8 cellular contexts compared by ENCODE assay signal in genomic region chr17:56678249-56679144, GRCh38.
DNase-seq lines count a peak whose midpoint lies in the region; ATAC-seq and TF ChIP-seq lines count a peak whose summit lies in the region.

No MANE protein-coding gene starts in this region.

- 0 out of 2 replicates have a peak overlapping the region, but pooled peaks have one; percentile 27 for H2AFZ ChIP-seq in OCI-LY1 (ENCODE audit: low read length)

- ATAC-seq in HG02840 (IDR thresholded peaks at IDR 0.05; ENCODE audit: low FRiP score, unreplicated experiment) (no peak), HG02571 (IDR thresholded peaks at IDR 0.05; ENCODE audit: unreplicated experiment) (no peak)

- H3K79me2 ChIP-seq in OCI-LY1 (ENCODE audit: insufficient read depth, low read length) = no peaks in the 10 kb centered on the region

- H3K4me2 ChIP-seq in OCI-LY1 (ENCODE audit: low read length) = no peak overlapping the region

- no peak overlapping the region for H3K4me3 ChIP-seq in OCI-LY1 (ENCODE audit: low read depth, low read length, poor library complexity, severe bottlenecking)
- H3K4me3 ChIP-seq in foreskin fibroblast (ENCODE audit: low read depth in 1 of 2, low read length in 2 of 2) = peak overlapping the region; percentile 25 to 44
- H3K4me3 ChIP-seq in HAP-1 = no peak overlapping the region

- TF ChIP-seq CTCF in OCI-LY1 (IDR thresholded peaks at IDR 0.05; ENCODE audit: low read length) (no peak), foreskin fibroblast (IDR thresholded peaks at IDR 0.05; ENCODE audit: low read depth, low read length) (no peak), osteocyte (IDR thresholded peaks at IDR 0.05) (no peak)

- in situ Hi-C loops in KBM-7 (cut with MboI; ENCODE audit: low pct_unique_long_range_greater_than_20kb, low sequenced_read_pairs) = no loop called here
- in situ Hi-C loops in HAP-1 (cut with MboI; ENCODE audit: low sequenced_read_pairs) = no loop called here

- H3K9me3 Mint-ChIP-seq in osteocyte (ENCODE audit: unreplicated experiment) = no peaks in the 10 kb centered on the region

- H3K36me3 Mint-ChIP-seq in osteocyte (ENCODE audit: unreplicated experiment) = no peaks in the 10 kb centered on the region

- H3K36me3 ChIP-seq in OCI-LY1 (ENCODE audit: insufficient read depth, low read length) = no peaks in the 10 kb centered on the region
- no peaks in the 10 kb centered on the region for H3K36me3 ChIP-seq in HAP-1 (replicated peaks)

- no peaks in the 10 kb centered on the region for H3F3A ChIP-seq in OCI-LY1 (ENCODE audit: insufficient read depth, low read length)

- peak overlapping the region; percentile 71 for H3K4me3 Mint-ChIP-seq in osteocyte (ENCODE audit: unreplicated experiment)

- DNase-seq in DMS 273 treated with DMSO at 0.1 percent for 48 hours (lab: John Stamatoyannopoulos, UW) = peak; percentile 68
- peak in 1 of 2 donors; percentile 19 for DNase-seq in foreskin fibroblast
- DNase-seq in osteocyte (ENCODE audit: extremely low spot score, unreplicated experiment) = no peak
- DNase-seq in KBM-7 = no peak
- no peak for DNase-seq in HAP-1 (ENCODE audit: low spot score in 2 of 2)

- H3K27ac Mint-ChIP-seq in osteocyte (ENCODE audit: unreplicated experiment) = no peak overlapping the region

- H4K20me1 ChIP-seq in OCI-LY1 (ENCODE audit: insufficient read depth, low read length) = no peaks in the 10 kb centered on the region

- H3K9ac ChIP-seq in OCI-LY1 (ENCODE audit: low read length) = no peak overlapping the region

- H3K9me2 ChIP-seq in OCI-LY1 (ENCODE audit: low read depth, low read length) = no peaks in the 10 kb centered on the region

- no peaks in the 10 kb centered on the region for H3K4me1 ChIP-seq in OCI-LY1 (ENCODE audit: insufficient read depth, low read length, severe bottlenecking)
- peaks cover 4% of the 10 kb centered on the region for H3K4me1 ChIP-seq in HAP-1

- H3K27me3 ChIP-seq in OCI-LY1 (ENCODE audit: insufficient read depth, low read length) = no peaks in the 10 kb centered on the region; the same call in 1 of the 2 replicates
- H3K27me3 ChIP-seq in HAP-1 (ENCODE audit: low read depth) = peaks cover 6% of the 10 kb centered on the region; the same call in 1 of the 2 replicates

- no peak overlapping the region for H3K27ac ChIP-seq in OCI-LY1 (ENCODE audit: low read depth, low read length, poor library complexity, severe bottlenecking)

- no peaks in the 10 kb centered on the region for H3K9me3 ChIP-seq in OCI-LY1 (ENCODE audit: low read length)
- no peaks in the 10 kb centered on the region for H3K9me3 ChIP-seq in HAP-1

- peaks cover 10% of the 10 kb centered on the region for H3K4me1 Mint-ChIP-seq in osteocyte (ENCODE audit: unreplicated experiment)

- H3K27me3 Mint-ChIP-seq in osteocyte (ENCODE audit: unreplicated experiment) = peaks cover 58% of the 10 kb centered on the region

Comparison
In these comparisons a context has a peak if more than half of its experiments do, and no peak if none do; other contexts are left out.
1. H3K4me3 ChIP-seq: peak in foreskin fibroblast (2 of 2); none in OCI-LY1 (single experiment) and HAP-1 (single experiment).